16 cellular contexts compared by ENCODE assay signal in genomic region chr16:71709231-71709781, GRCh38. TPM values are rescaled to one million over a fixed set of nuclear protein-coding genes. Genes with fewer than 3 reads are reported as not detected.
DNase-seq lines count a peak whose midpoint lies in the region; ATAC-seq and TF ChIP-seq lines count a peak whose summit lies in the region.
"Had no signal": no experiment of that assay in that cellular context is flagged by ENCODE, and none has a peak within 500 bp of the region (broad histone marks: within the 10 kb centered on the region; RNA-seq: fewer than 3 reads in every experiment).

No MANE protein-coding gene starts in this region.

- no peaks in the 10 kb centered on the region for H3K9me3 ChIP-seq in IMR-90 (ENCODE audit: control insufficient read depth, insufficient read depth, low read length)
- H3K9me3 ChIP-seq: left ventricle myocardium inferior, upper lobe of left lung had no signal

- peaks cover 6% of the 10 kb centered on the region for H3K4me1 ChIP-seq in IMR-90 (ENCODE audit: control insufficient read depth, insufficient read depth, low read length)
- H3K4me1 ChIP-seq: upper lobe of left lung had no signal

- H3K4me2 ChIP-seq in IMR-90 (ENCODE audit: low read depth, low read length): peak overlapping the region; percentile 46; the same call in 1 of the 2 replicates

- ATAC-seq in IMR-90 (ENCODE audit: low read depth) (peak; percentile 42), GM18502 (IDR thresholded peaks at IDR 0.05; ENCODE audit: poor library complexity, unreplicated experiment) (no peak), GM21423 (IDR thresholded peaks at IDR 0.05; ENCODE audit: unreplicated experiment) (no peak)
- ATAC-seq: effector memory CD8-positive, alpha-beta T cell; GM12878 had no signal

- H3K27ac ChIP-seq in IMR-90 (ENCODE audit: insufficient read depth, low read length): no peak overlapping the region
- H3K27ac ChIP-seq: left ventricle myocardium inferior, upper lobe of left lung had no signal

- TF ChIP-seq RAD21 in IMR-90 (IDR thresholded peaks at IDR 0.05; ENCODE audit: low read length): no peak

- H3K4me3 ChIP-seq in IMR-90 (ENCODE audit: insufficient read depth, low read depth, low read length): no peak overlapping the region
- H3K4me3 ChIP-seq: GM12878, left ventricle myocardium inferior, upper lobe of left lung had no signal

- H4K8ac ChIP-seq in IMR-90 (ENCODE audit: low read depth in 2 of 2, low read length in 2 of 2): no peak overlapping the region

- no peak overlapping the region for H2AFZ ChIP-seq in IMR-90 (replicated peaks; ENCODE audit: low read length, poor library complexity)

- H2BK15ac ChIP-seq in IMR-90 (ENCODE audit: low read depth, low read length): no peak overlapping the region

- no peak overlapping the region for H4K91ac ChIP-seq in IMR-90 (ENCODE audit: insufficient read depth, low read depth, low read length)

- no peak overlapping the region for H3K56ac ChIP-seq in IMR-90 (ENCODE audit: extremely low read depth, insufficient read depth, low read length)

- H2BK20ac ChIP-seq in IMR-90 (ENCODE audit: low read depth, low read length): no peak overlapping the region

- BruUV-seq in IMR-90 (replicated peaks; lab: Mats Ljungman, UMichigan): no TSS peak

- in situ Hi-C loops in IMR-90 (cut with MboI; ENCODE audit: low sequenced_read_pairs): no loop called here

- no CpG with 5 or more reads among the region's 2 CpGs for WGBS in IMR-90 (ENCODE audit: extremely low coverage in 2 of 2, insufficient read length in 1 of 2), 2 experiments

- TF ChIP-seq CTCF in IMR-90 (conservative IDR thresholded peaks at IDR 0.05; ENCODE audit: low read depth, low read length): no peak

- H3K27me3 ChIP-seq in IMR-90 (ENCODE audit: control insufficient read depth, insufficient read depth, low read length): no peaks in the 10 kb centered on the region
- H3K27me3 ChIP-seq: upper lobe of left lung had no signal

- H4K20me1 ChIP-seq in IMR-90 (ENCODE audit: insufficient read depth, low read length): peaks cover 10% of the 10 kb centered on the region; the same call in 1 of the 2 replicates

- H2BK5ac ChIP-seq in IMR-90 (ENCODE audit: low read depth, low read length, poor library complexity, severe bottlenecking): no peak overlapping the region

- no peak overlapping the region for H2AK9ac ChIP-seq in IMR-90 (replicated peaks; ENCODE audit: low read depth, low read length, poor library complexity)

- POLR2A ChIA-PET in IMR-90 (lab: Charles Lee; ENCODE audit: unreplicated experiment): no interaction called here

- no peak overlapping the region for H2AK5ac ChIP-seq in IMR-90 (ENCODE audit: low read depth, low read length)

- no peak overlapping the region for H3K18ac ChIP-seq in IMR-90 (ENCODE audit: low read depth, low read length)

- no peak overlapping the region; the same call in 1 of the 2 replicates for H3K9ac ChIP-seq in IMR-90 (ENCODE audit: low read depth, low read length)

- H3K79me1 ChIP-seq in IMR-90 (ENCODE audit: low read depth in 1 of 2, low read length in 2 of 2): peaks cover 20 to 36% of the 10 kb centered on the region in 2 experiments

- intact Hi-C loops in IMR-90 (cut with micrococcal nuclease): no loop called here

- H3K4ac ChIP-seq in IMR-90 (ENCODE audit: low read depth, low read length): no peak overlapping the region

- no peak overlapping the region for H2BK120ac ChIP-seq in IMR-90 (ENCODE audit: low read depth, low read length)

- H4K5ac ChIP-seq in IMR-90 (ENCODE audit: low read depth, low read length): no peak overlapping the region

- CTCF ChIA-PET in IMR-90 (lab: Yijun Ruan, JAX): no interaction called here

- H3K14ac ChIP-seq in IMR-90 (replicated peaks; ENCODE audit: low read depth, low read length): no peak overlapping the region

- 0 out of 2 replicates have a peak, but pooled peaks cover under 1% of the 10 kb centered on the region for H3K9me1 ChIP-seq in IMR-90 (ENCODE audit: insufficient read depth, low read length)

- dilution Hi-C loops in IMR-90 (cut with HindIII; ENCODE audit: low sequenced_read_pairs, unreplicated experiment): no loop called here

- no peak for TF ChIP-seq POLR2A in IMR-90 (IDR thresholded peaks at IDR 0.05; ENCODE audit: low read depth, low read length)

- no peak overlapping the region for H3K23ac ChIP-seq in IMR-90 (ENCODE audit: low read depth, low read length)

- peaks cover 3% of the 10 kb centered on the region for H3K36me3 ChIP-seq in IMR-90 (ENCODE audit: control insufficient read depth, insufficient read depth, low read length)

- DNase-seq in AG08396 (ENCODE audit: low spot score) (peak; percentile 18), IMR-90 (peak; percentile 32), dermis blood vessel endothelial cell (peak; percentile 39), lung microvascular endothelial cell (ENCODE audit: low read depth in 2 of 2) (peak; percentile 9 to 40), DMS53 treated with DMSO at 0.1 percent for 48 hours (lab: John Stamatoyannopoulos, UW; ENCODE audit: unreplicated experiment) (no peak), amygdala (lab: John Stamatoyannopoulos, UW) (no peak)
- DNase-seq: activated CD4-positive, alpha-beta T cell treated with anti-CD3 and anti-CD28 coated beads, Interleukin-2, amount 10 ng/mL, durations not matched to agents 24 days and 14 days; activated naive CD4-positive, alpha-beta T cell treated with anti-CD3 and anti-CD28 coated beads for 36 hours; CD4-positive, alpha-beta T cell; effector memory CD8-positive, alpha-beta T cell; left ventricle myocardium inferior; NCI-H510A treated with DMSO at 0.1 percent for 48 hours; upper lobe of left lung had no signal

TF ChIP-seq in IMR-90, 13 proteins besides CTCF, POLR2A, EP300 and RAD21:
- TF ChIP-seq NFE2L2 (IDR thresholded peaks at IDR 0.05; ENCODE audit: low read depth, low read length): peak; percentile 42; the same call in 1 of the 2 replicates
- no peak for TF ChIP-seq RFX5 (IDR thresholded peaks at IDR 0.05; ENCODE audit: low read depth, low read length)
- no peak for TF ChIP-seq MXI1 (IDR thresholded peaks at IDR 0.05; ENCODE audit: borderline replicate concordance, low read depth, low read length)
- no peak for TF ChIP-seq USF2 (IDR thresholded peaks at IDR 0.05; ENCODE audit: low read depth, low read length)
- TF ChIP-seq FOS (IDR thresholded peaks at IDR 0.05; ENCODE audit: low read depth, low read length): 0 out of 2 replicates have a peak, but pooled peaks have one; percentile 5
- no peak for TF ChIP-seq SMC3 (IDR thresholded peaks at IDR 0.05; ENCODE audit: low read depth, low read length)
- no peak for TF ChIP-seq MAZ (IDR thresholded peaks at IDR 0.05; ENCODE audit: borderline replicate concordance, low read depth, low read length)
- no peak for TF ChIP-seq MAFK (IDR thresholded peaks at IDR 0.05; ENCODE audit: low read depth, low read length)
TF ChIP-seq in IMR-90: peak in this region for 2.

RNA-seq across cellular contexts. Expression of gene PHLPP2, which starts 15.2 kb away (rescaled TPM):
- total RNA-seq in IMR-90 (2012; rRNA removed) (9.2 and 10.2 TPM in 2 replicates), dermis blood vessel endothelial cell (9.0 and 10.5 TPM in 2 replicates), lung microvascular endothelial cell (4.6 and 6.5 TPM in 2 replicates)
- 5.8 and 6.8 TPM in 2 replicates for polyA plus RNA-seq in IMR-90 (2012; rRNA removed)
- polyA plus RNA-seq in IMR-90 (2012; cell fraction: cytosol; rRNA removed): 2.2 and 2.6 TPM in 2 replicates
- polyA plus RNA-seq in IMR-90 (2012; cell fraction: nucleus; rRNA removed; ENCODE audit: low replicate concordance): 9.2 and 17.4 TPM in 2 replicates

Comparison
In these comparisons a context has a peak if more than half of its experiments do, and no peak if none do; other contexts are left out.
1. DNase-seq: peak in AG08396 (single experiment), IMR-90 (single experiment), dermis blood vessel endothelial cell (single experiment) and lung microvascular endothelial cell (2 of 2); none in DMS53 treated with DMSO at 0.1 percent for 48 hours (single experiment) and amygdala (0 of 56).